Comparison of ENCODE assay signal across 1 cellular context in the genomic region with DNA sequence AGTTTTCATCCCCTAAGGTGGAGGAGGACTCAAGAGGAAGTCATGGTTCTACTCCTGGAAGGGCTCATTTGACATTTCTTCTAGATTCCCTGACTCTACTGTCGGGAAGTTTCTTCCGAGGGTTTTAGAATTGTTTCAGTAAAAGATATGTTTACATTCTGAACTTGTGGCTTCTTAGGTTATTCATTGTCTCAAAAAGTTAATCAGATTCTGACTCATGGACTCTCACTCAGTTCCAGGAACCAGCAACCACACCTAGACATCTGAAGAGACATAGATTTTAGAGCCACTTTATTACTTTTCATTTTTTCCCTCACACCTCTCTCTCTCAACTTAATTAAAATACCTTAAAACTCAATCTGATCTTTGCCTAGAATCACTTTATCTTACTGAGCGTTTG.
TF ChIP-seq lines count a peak whose summit lies in the region.

No MANE protein-coding gene starts in this region.

TF ChIP-seq in GM23338, 12 proteins besides CTCF, POLR2A, EP300 and RAD21 (continued from another document):
- TF ChIP-seq, protein P1, sequence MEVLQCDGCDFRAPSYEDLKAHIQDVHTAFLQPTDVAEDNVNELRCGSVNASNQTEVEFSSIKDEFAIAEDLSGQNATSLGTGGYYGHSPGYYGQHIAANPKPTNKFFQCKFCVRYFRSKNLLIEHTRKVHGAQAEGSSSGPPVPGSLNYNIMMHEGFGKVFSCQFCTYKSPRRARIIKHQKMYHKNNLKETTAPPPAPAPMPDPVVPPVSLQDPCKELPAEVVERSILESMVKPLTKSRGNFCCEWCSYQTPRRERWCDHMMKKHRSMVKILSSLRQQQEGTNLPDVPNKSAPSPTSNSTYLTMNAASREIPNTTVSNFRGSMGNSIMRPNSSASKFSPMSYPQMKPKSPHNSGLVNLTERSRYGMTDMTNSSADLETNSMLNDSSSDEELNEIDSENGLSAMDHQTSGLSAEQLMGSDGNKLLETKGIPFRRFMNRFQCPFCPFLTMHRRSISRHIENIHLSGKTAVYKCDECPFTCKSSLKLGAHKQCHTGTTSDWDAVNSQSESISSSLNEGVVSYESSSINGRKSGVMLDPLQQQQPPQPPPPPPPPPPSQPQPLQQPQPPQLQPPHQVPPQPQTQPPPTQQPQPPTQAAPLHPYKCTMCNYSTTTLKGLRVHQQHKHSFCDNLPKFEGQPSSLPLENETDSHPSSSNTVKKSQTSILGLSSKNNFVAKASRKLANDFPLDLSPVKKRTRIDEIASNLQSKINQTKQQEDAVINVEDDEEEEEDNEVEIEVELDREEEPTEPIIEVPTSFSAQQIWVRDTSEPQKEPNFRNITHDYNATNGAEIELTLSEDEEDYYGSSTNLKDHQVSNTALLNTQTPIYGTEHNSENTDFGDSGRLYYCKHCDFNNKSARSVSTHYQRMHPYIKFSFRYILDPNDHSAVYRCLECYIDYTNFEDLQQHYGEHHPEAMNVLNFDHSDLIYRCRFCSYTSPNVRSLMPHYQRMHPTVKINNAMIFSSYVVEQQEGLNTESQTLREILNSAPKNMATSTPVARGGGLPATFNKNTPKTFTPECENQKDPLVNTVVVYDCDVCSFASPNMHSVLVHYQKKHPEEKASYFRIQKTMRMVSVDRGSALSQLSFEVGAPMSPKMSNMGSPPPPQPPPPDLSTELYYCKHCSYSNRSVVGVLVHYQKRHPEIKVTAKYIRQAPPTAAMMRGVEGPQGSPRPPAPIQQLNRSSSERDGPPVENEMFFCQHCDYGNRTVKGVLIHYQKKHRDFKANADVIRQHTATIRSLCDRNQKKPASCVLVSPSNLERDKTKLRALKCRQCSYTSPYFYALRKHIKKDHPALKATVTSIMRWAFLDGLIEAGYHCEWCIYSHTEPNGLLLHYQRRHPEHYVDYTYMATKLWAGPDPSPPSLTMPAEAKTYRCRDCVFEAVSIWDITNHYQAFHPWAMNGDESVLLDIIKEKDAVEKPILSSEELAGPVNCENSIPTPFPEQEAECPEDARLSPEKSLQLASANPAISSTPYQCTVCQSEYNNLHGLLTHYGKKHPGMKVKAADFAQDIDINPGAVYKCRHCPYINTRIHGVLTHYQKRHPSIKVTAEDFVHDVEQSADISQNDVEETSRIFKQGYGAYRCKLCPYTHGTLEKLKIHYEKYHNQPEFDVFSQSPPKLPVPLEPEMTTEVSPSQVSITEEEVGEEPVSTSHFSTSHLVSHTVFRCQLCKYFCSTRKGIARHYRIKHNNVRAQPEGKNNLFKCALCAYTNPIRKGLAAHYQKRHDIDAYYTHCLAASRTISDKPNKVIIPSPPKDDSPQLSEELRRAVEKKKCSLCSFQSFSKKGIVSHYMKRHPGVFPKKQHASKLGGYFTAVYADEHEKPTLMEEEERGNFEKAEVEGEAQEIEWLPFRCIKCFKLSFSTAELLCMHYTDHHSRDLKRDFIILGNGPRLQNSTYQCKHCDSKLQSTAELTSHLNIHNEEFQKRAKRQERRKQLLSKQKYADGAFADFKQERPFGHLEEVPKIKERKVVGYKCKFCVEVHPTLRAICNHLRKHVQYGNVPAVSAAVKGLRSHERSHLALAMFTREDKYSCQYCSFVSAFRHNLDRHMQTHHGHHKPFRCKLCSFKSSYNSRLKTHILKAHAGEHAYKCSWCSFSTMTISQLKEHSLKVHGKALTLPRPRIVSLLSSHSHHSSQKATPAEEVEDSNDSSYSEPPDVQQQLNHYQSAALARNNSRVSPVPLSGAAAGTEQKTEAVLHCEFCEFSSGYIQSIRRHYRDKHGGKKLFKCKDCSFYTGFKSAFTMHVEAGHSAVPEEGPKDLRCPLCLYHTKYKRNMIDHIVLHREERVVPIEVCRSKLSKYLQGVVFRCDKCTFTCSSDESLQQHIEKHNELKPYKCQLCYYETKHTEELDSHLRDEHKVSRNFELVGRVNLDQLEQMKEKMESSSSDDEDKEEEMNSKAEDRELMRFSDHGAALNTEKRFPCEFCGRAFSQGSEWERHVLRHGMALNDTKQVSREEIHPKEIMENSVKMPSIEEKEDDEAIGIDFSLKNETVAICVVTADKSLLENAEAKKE (CRISPR knock-in tag; IDR thresholded peaks at IDR 0.05), result no peak
- TF ChIP-seq, protein P2, sequence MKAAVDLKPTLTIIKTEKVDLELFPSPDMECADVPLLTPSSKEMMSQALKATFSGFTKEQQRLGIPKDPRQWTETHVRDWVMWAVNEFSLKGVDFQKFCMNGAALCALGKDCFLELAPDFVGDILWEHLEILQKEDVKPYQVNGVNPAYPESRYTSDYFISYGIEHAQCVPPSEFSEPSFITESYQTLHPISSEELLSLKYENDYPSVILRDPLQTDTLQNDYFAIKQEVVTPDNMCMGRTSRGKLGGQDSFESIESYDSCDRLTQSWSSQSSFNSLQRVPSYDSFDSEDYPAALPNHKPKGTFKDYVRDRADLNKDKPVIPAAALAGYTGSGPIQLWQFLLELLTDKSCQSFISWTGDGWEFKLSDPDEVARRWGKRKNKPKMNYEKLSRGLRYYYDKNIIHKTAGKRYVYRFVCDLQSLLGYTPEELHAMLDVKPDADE (IDR thresholded peaks at IDR 0.05), result no peak
- TF ChIP-seq, protein P3, sequence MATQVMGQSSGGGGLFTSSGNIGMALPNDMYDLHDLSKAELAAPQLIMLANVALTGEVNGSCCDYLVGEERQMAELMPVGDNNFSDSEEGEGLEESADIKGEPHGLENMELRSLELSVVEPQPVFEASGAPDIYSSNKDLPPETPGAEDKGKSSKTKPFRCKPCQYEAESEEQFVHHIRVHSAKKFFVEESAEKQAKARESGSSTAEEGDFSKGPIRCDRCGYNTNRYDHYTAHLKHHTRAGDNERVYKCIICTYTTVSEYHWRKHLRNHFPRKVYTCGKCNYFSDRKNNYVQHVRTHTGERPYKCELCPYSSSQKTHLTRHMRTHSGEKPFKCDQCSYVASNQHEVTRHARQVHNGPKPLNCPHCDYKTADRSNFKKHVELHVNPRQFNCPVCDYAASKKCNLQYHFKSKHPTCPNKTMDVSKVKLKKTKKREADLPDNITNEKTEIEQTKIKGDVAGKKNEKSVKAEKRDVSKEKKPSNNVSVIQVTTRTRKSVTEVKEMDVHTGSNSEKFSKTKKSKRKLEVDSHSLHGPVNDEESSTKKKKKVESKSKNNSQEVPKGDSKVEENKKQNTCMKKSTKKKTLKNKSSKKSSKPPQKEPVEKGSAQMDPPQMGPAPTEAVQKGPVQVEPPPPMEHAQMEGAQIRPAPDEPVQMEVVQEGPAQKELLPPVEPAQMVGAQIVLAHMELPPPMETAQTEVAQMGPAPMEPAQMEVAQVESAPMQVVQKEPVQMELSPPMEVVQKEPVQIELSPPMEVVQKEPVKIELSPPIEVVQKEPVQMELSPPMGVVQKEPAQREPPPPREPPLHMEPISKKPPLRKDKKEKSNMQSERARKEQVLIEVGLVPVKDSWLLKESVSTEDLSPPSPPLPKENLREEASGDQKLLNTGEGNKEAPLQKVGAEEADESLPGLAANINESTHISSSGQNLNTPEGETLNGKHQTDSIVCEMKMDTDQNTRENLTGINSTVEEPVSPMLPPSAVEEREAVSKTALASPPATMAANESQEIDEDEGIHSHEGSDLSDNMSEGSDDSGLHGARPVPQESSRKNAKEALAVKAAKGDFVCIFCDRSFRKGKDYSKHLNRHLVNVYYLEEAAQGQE (IDR thresholded peaks at IDR 0.05; ENCODE audit: unreplicated experiment), result no peak
- TF ChIP-seq ZNF114 (CRISPR knock-in tag; IDR thresholded peaks at IDR 0.05) (no peak), EZH2phosphoT487 (IDR thresholded peaks at IDR 0.05; ENCODE audit: unreplicated experiment) (no peak), NANOG (IDR thresholded peaks at IDR 0.05; ENCODE audit: borderline replicate concordance) (no peak)
